ENCODE assay signal across 9 cellular contexts in the genomic region with DNA sequence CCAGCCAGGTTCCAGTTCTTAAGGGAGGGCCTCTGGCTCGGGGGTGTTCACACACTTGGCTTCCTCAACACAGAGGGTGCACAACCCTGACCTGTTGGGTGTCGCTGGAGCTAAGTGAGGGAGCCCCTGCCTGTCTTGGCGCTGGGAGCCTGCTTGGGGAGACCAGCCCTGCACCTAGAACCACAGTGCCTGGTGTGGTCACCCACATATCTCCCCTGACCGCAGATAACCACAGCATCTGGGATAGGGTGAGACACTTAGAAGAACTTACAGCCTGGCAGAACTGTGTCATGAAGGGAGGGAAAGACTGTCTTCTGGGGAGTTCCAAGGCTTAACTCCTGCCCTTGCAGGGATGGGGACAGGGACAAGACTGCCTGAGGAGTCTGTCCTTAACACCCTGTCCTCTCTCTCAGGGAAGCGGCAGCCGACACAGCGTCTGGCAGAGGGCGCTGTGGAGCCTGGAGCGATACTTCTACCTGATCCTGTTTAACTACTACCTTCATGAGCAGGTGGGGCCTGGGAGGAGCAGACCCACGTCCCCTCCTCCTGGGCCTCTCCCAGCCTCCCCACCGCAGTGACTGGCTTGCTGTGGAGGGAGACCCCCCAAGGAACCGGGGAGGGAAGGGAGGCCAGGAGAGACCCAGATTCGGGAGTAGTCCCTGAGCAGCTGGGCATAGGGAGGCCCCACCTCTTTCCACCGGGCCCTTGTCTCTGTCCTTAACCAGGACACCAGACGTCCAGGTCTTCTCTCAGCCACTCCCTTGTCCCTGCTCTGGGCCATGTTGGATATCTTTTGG. TPM values are rescaled to one million over a fixed set of nuclear protein-coding genes. Genes with fewer than 3 reads are reported as not detected.
DNase-seq lines count a peak whose midpoint lies in the region; ATAC-seq and TF ChIP-seq lines count a peak whose summit lies in the region.
"Had no signal": no experiment of that assay in that cellular context is flagged by ENCODE, and none has a peak within 500 bp of the region (broad histone marks: within the 10 kb centered on the region; RNA-seq: fewer than 3 reads in every experiment).

No MANE protein-coding gene starts in this region.

- H3K4me3 Mint-ChIP-seq in activated T-cell treated with anti-CD3 and anti-CD28 coated beads, Interleukin-2, amount 50 U/mL, for 4 hours: no peak overlapping the region

- TF ChIP-seq POLR2A in HCT116 (IDR thresholded peaks at IDR 0.05; ENCODE audit: borderline replicate concordance, extremely low read depth, insufficient read depth, insufficient read length): no peak

- no peaks in the 10 kb centered on the region for H3K79me2 ChIP-seq in HCT116 (ENCODE audit: insufficient read depth, low read length)

- no peaks in the 10 kb centered on the region for H3K36me3 Mint-ChIP-seq in activated T-cell treated with anti-CD3 and anti-CD28 coated beads, Interleukin-2, amount 50 U/mL, for 4 hours (ENCODE audit: insufficient read depth)

- POLR2A ChIA-PET in HCT116 (lab: Charles Lee): no interaction called here

- H3K9me3 ChIP-seq in HCT116 (ENCODE audit: control insufficient read depth in 1 of 2, insufficient read depth in 1 of 2, low read depth in 1 of 2, low read length in 2 of 2): no peaks in the 10 kb centered on the region

- no peaks in the 10 kb centered on the region for H4K20me1 ChIP-seq in HCT116 (ENCODE audit: insufficient read depth)

- no peak overlapping the region for H3K9ac ChIP-seq in HCT116 (ENCODE audit: low read length)

- CTCF ChIA-PET in HCT116 (lab: Charles Lee): interaction anchor here (3.7 kb wide), 1 partner anchor 76 kb away, joined by 21 read pairs; no protein-coding TSS in a partner anchor

- H3K4me2 ChIP-seq in HCT116 (ENCODE audit: low read length): no peak overlapping the region

- no peaks in the 10 kb centered on the region for H3K4me1 Mint-ChIP-seq in activated T-cell treated with anti-CD3 and anti-CD28 coated beads, Interleukin-2, amount 50 U/mL, for 4 hours (ENCODE audit: low read depth)

- no peaks in the 10 kb centered on the region for H3K27me3 Mint-ChIP-seq in activated T-cell treated with anti-CD3 and anti-CD28 coated beads, Interleukin-2, amount 50 U/mL, for 4 hours (ENCODE audit: low read depth)

- DNase-seq in HCT116 (ENCODE audit: low read depth, low spot score) (no peak), left kidney (ENCODE audit: low read depth, low spot score) (peak; percentile 46), omental fat pad (ENCODE audit: low spot score) (no peak), epidermal melanocyte (ENCODE audit: insufficient read length, low spot score) (no peak), KG1 (lab: John Stamatoyannopoulos, UW) (no peak), SKM-1 treated with dmso at 0.1 percent for 144 hours (lab: John Stamatoyannopoulos, UW; ENCODE audit: unreplicated experiment) (no peak)
- peak; percentile 15 for DNase-seq in activated T-cell treated with anti-CD3 and anti-CD28 coated beads, Interleukin-2, amount 50 U/mL, for 4 hours

- no peaks in the 10 kb centered on the region for H3K9me2 ChIP-seq in HCT116 (ENCODE audit: insufficient read depth)

- no peak overlapping the region for H3K4me3 ChIP-seq in HCT116 (replicated peaks in 1 of 2; ENCODE audit: low read depth in 1 of 2, low read length in 2 of 2)

- H3K27me3 ChIP-seq in HCT116 (ENCODE audit: insufficient read depth, low read length): no peaks in the 10 kb centered on the region

- H2AFZ ChIP-seq in HCT116 (ENCODE audit: low read depth, low read length, poor library complexity, severe bottlenecking): no peak overlapping the region

- peaks cover 3 to 11% of the 10 kb centered on the region in 2 experiments; a peak in 2 of 4 replicates for H3K4me1 ChIP-seq in HCT116 (ENCODE audit: control insufficient read depth in 1 of 2, insufficient read depth in 2 of 2, low read length in 2 of 2)

- TF ChIP-seq CTCF in C4-2B (conservative IDR thresholded peaks at IDR 0.05) (peak; percentile 75), HCT116 (IDR thresholded peaks at IDR 0.05 in 2 of 3, conservative IDR thresholded peaks at IDR 0.05 in 1 of 3; ENCODE audit: borderline replicate concordance in 1 of 3, insufficient read depth in 1 of 3, low read depth in 2 of 3, low read length in 2 of 3) (peak; percentile 40 to 84 (median 79); a peak in 5 of 6 replicates), omental fat pad (IDR thresholded peaks at IDR 0.05) (no peak)

- H3K27ac ChIP-seq in C4-2B (no peak overlapping the region), HCT116 (ENCODE audit: low read depth, low read length) (no peak overlapping the region; the same call in 1 of the 2 replicates)

- peak; percentile 47 for TF ChIP-seq RAD21 in HCT116 (IDR thresholded peaks at IDR 0.05; ENCODE audit: low read depth)

- ATAC-seq in HCT116: peak; percentile 80
- ATAC-seq in activated T-cell treated with anti-CD3 and anti-CD28 coated beads, Interleukin-2, amount 50 U/mL, for 4 hours: no peak
- no peak for ATAC-seq in omental fat pad (ENCODE audit: low FRiP score)
- ATAC-seq: activated CD4-positive, CD25-positive, alpha-beta regulatory T cell treated with anti-CD3 and anti-CD28 coated beads, Interleukin-2, amount 50 U/mL, for 24 hours had no signal

- RAD21 ChIA-PET in HCT116 (lab: Charles Lee; ENCODE audit: low non-redundant PET in 1 of 2, low total read pairs in 2 of 2, uncharacterized antibody in 2 of 2, unreplicated experiment in 2 of 2): interaction anchor here in 1 of 2 experiments (1.4 kb wide), 1 partner anchor 76 kb away, joined by 7 read pairs; no protein-coding TSS in a partner anchor

- no TSS peak for BruUV-seq in HCT116 (replicated peaks; lab: Mats Ljungman, UMichigan)

- no peaks in the 10 kb centered on the region for H3K9me3 Mint-ChIP-seq in activated T-cell treated with anti-CD3 and anti-CD28 coated beads, Interleukin-2, amount 50 U/mL, for 4 hours

- intact Hi-C loops in HCT116 (cut with micrococcal nuclease): loop anchor here (1.0 to 5.0 kb wide), 3 partner anchors 60 to 315 kb away; partner anchors contain the start of gene PALD1

- H3K36me3 ChIP-seq in HCT116 (ENCODE audit: control insufficient read depth in 1 of 2, insufficient read depth in 2 of 2, low read length in 2 of 2): peaks cover 13 to 29% of the 10 kb centered on the region in 2 experiments; a peak in 3 of 4 replicates

TF ChIP-seq in HCT116, 20 proteins besides CTCF, POLR2A, EP300 and RAD21:
- TF ChIP-seq FOSL1 (IDR thresholded peaks at IDR 0.05; ENCODE audit: low read depth): no peak
- TF ChIP-seq ZNF274 (IDR thresholded peaks at IDR 0.05; ENCODE audit: low read depth, low read length): no peak
- TF ChIP-seq ATF3 (IDR thresholded peaks at IDR 0.05): no peak
- TF ChIP-seq SRF (IDR thresholded peaks at IDR 0.05; ENCODE audit: low read depth): no peak

RNA-seq across cellular contexts. Expression of gene PALD1, which starts 59.0 kb away (rescaled TPM):
- 33.1 TPM for total RNA-seq in HCT116 (2021; ENCODE audit: unreplicated experiment)
- polyA plus RNA-seq in HCT116 (2012): 23.1 and 25.7 TPM in 2 replicates
- 1 to 10 TPM in 2 of 3 donors, under 1 TPM in 1; 0.90 to 2.6 (median 1.3) TPM for total RNA-seq in activated T-cell treated with anti-CD3 and anti-CD28 coated beads, Interleukin-2, amount 50 U/mL, for 4 hours
- 10 to 100 TPM in 2 of 4 donors, 1 to 10 TPM in 2; 3.3 to 12.1 (median 8.0) TPM for total RNA-seq in omental fat pad

Comparison
In these comparisons a context has a peak if more than half of its experiments do, and no peak if none do; other contexts are left out.
1. CTCF ChIP-seq: peak in C4-2B (single experiment) and HCT116 (3 of 3); none in omental fat pad (0 of 3).
2. DNase-seq: peak in activated T-cell treated with anti-CD3 and anti-CD28 coated beads, Interleukin-2, amount 50 U/mL, for 4 hours (single experiment) and left kidney (single experiment); none in HCT116 (single experiment), omental fat pad (single experiment), epidermal melanocyte (single experiment), KG1 (single experiment) and SKM-1 treated with dmso at 0.1 percent for 144 hours (single experiment).